Comparison of ENCODE assay signal across 12 cellular contexts in the genomic region with DNA sequence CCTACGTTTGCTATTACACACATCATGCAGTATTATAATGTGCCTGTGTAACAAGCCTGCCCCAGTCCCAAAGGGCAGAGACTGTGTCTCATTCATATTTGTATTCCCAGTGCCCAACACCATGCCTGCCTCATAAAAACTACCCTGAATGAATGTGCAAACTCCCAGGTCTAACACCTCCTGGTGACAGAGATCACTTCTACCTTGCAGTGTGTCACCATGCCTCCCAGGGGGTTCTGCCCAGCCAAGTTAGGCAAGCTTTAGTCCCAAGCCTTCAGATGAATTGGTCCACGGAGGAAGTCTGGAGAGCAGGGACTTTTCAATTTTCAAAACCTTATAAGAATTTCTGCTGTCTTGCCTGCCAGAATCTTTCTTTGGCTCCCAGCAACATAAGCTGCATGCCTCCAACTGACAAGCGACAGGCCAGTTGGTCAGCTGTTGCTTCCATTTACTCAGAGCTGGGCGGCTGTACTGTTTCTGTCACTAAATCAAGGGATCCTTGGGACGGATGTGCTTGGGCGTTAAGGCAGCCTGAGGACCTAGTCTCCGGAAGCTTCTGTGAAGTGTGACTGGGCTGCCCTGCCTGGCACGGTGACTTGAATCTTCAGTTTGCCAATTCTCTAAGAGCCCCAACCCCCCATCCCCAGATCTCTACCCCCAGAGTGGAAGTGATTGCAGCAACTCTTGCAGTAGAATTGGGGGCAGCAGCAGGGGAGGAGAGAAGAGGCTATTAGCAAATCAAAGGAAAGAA. TPM values are rescaled to one million over a fixed set of nuclear protein-coding genes. Genes with fewer than 3 reads are reported as not detected.
A peak's percentile ranks its signal among the peaks of the same experiment; 100 is the strongest.
DNase-seq lines count a peak whose midpoint lies in the region; ATAC-seq and TF ChIP-seq lines count a peak whose summit lies in the region.
"Had no signal": no experiment of that assay in that cellular context is flagged by ENCODE, and none has a peak within 500 bp of the region (broad histone marks: within the 10 kb centered on the region; RNA-seq: fewer than 3 reads in every experiment).

No MANE protein-coding gene starts in this region.

- peaks cover 48% of the 10 kb centered on the region for H3K27me3 Mint-ChIP-seq in CD8-positive, alpha-beta T cell (ENCODE audit: low read depth)

- no peak overlapping the region for H3K27ac ChIP-seq in CD8-positive, alpha-beta T cell (ENCODE audit: low read depth, low read length)
- H3K27ac ChIP-seq: parathyroid adenoma, PC-9 had no signal

- in situ Hi-C loops in SK-MEL-5 (cut with HindIII; ENCODE audit: low pct_unique_long_range_greater_than_20kb, low sequenced_read_pairs), result no loop called here

- no peak overlapping the region for H3K4me3 ChIP-seq in BE2C (ENCODE audit: low read depth, low read length)
- no peak overlapping the region for H3K4me3 ChIP-seq in CD8-positive, alpha-beta T cell (ENCODE audit: low read depth, low read length)
- H3K4me3 ChIP-seq: PC-9 had no signal

- no peaks in the 10 kb centered on the region for H3K36me3 ChIP-seq in BE2C
- no peaks in the 10 kb centered on the region for H3K36me3 ChIP-seq in CD8-positive, alpha-beta T cell (ENCODE audit: insufficient read depth, low read length)

- H3K9me3 Mint-ChIP-seq in CD8-positive, alpha-beta T cell, result no peaks in the 10 kb centered on the region
- H3K9me3 Mint-ChIP-seq: activated T-helper 2 cell treated with anti-CD3 and anti-CD28 coated beads, Interferon-gamma antibody, Interleukin-2, Interleukin-4, amounts not matched to agents 10 μg/mL and 5 μg/mL and 100 μg/mL, durations not matched to agents 14 hours and 24 hours and 36 hours had no signal

- POLR2A ChIA-PET in CD8-positive, alpha-beta T cell (lab: Charles Lee), result no interaction called here

- H3K9me3 ChIP-seq in BE2C, result no peaks in the 10 kb centered on the region
- no peaks in the 10 kb centered on the region for H3K9me3 ChIP-seq in CD8-positive, alpha-beta T cell (ENCODE audit: low read length)

- H3K27me3 ChIP-seq in BE2C, result peaks cover 37% of the 10 kb centered on the region
- peaks cover 14% of the 10 kb centered on the region for H3K27me3 ChIP-seq in CD8-positive, alpha-beta T cell (ENCODE audit: insufficient read depth, low read length)

- CTCF ChIA-PET in CD8-positive, alpha-beta T cell (lab: Charles Lee), result interaction anchor here (0.6 to 1.9 kb wide), 2 partner anchors 10 to 470 kb away, joined by 3 to 4 read pairs; no protein-coding TSS in a partner anchor

- TF ChIP-seq CTCF in omental fat pad (IDR thresholded peaks at IDR 0.05) (no peak), BE2C (IDR thresholded peaks at IDR 0.05; ENCODE audit: low read depth, low read length) (no peak)
- TF ChIP-seq CTCF in CD8-positive, alpha-beta T cell (IDR thresholded peaks at IDR 0.05), result no peak

- peak; percentile 35 for DNase-seq in ELF-1 (ENCODE audit: low read depth, low spot score)
- DNase-seq in SK-MEL-5 (ENCODE audit: low read depth, low spot score), result peak; percentile 48
- peak; percentile 43 for DNase-seq in left ventricle myocardium superior
- no peak for DNase-seq in omental fat pad (ENCODE audit: low spot score)
- DNase-seq in NCI-H187 treated with DMSO at 0.1 percent for 48 hours (lab: John Stamatoyannopoulos, UW), result no peak
- no peak for DNase-seq in BE2C
- DNase-seq in CD8-positive, alpha-beta T cell, result no peak
- DNase-seq: PC-9 had no signal

- H3K36me3 Mint-ChIP-seq in CD8-positive, alpha-beta T cell, result no peaks in the 10 kb centered on the region
- H3K36me3 Mint-ChIP-seq: CD14-positive monocyte had no signal

- no peaks in the 10 kb centered on the region for H3K4me1 Mint-ChIP-seq in CD8-positive, alpha-beta T cell (ENCODE audit: low read depth)
- H3K4me1 Mint-ChIP-seq: CD14-positive monocyte had no signal

- no peak overlapping the region for H3K27ac Mint-ChIP-seq in CD8-positive, alpha-beta T cell
- H3K27ac Mint-ChIP-seq: activated T-helper 2 cell treated with anti-CD3 and anti-CD28 coated beads, Interferon-gamma antibody, Interleukin-2, Interleukin-4, amounts not matched to agents 10 μg/mL and 5 μg/mL and 100 μg/mL, durations not matched to agents 14 hours and 24 hours and 36 hours had no signal

- no peak overlapping the region for H3K4me3 Mint-ChIP-seq in CD8-positive, alpha-beta T cell

- intact Hi-C loops in left ventricle myocardium superior (cut with micrococcal nuclease), result loop anchor here (5.0 kb wide), 1 partner anchor 44 kb away; no protein-coding TSS in a partner anchor
- intact Hi-C loops in CD8-positive, alpha-beta T cell (cut with DNase I, micrococcal nuclease), result loop anchor here in 1 of 2 experiments (2.0 kb wide), 1 partner anchor 19 kb away; no protein-coding TSS in a partner anchor

- ATAC-seq in left ventricle myocardium superior (peak; percentile 86), omental fat pad (ENCODE audit: low FRiP score) (peak; percentile 29), GM18520 (IDR thresholded peaks at IDR 0.05; ENCODE audit: unreplicated experiment) (no peak)
- no peak for ATAC-seq in CD8-positive, alpha-beta T cell

- no peaks in the 10 kb centered on the region for H3K4me1 ChIP-seq in BE2C
- H3K4me1 ChIP-seq in CD8-positive, alpha-beta T cell (ENCODE audit: insufficient read depth, low read length), result peaks cover 16% of the 10 kb centered on the region
- H3K4me1 ChIP-seq: parathyroid adenoma had no signal

RNA-seq across cellular contexts. Expression of gene RXRG, which starts 1.2 kb away (rescaled TPM):
- 44.3 and 53.3 TPM in 2 replicates for total RNA-seq in SK-MEL-5 (2014; rRNA removed; shearing (Covaris generic))
- polyA plus RNA-seq in SK-MEL-5 (2015; cell fraction: cytosol; rRNA removed), result 45.6 and 53.4 TPM in 2 replicates
- polyA plus RNA-seq in SK-MEL-5 (2015; cell fraction: nucleus; rRNA removed), result 9.5 and 16.7 TPM in 2 replicates
- total RNA-seq in left ventricle myocardium superior (2.2 TPM), omental fat pad (1 to 10 TPM in 2 of 4 donors, under 1 TPM in 2; 0.63 to 7.9 (median 0.99) TPM)
- polyA plus RNA-seq in BE2C (2012; ENCODE audit: insufficient read depth, insufficient read length, low read depth), result not detected
- not detected for total RNA-seq in CD8-positive, alpha-beta T cell
- total RNA-seq: activated T-helper 2 cell treated with anti-CD3 and anti-CD28 coated beads, Interferon-gamma antibody, Interleukin-2, Interleukin-4, amounts not matched to agents 10 μg/mL and 5 μg/mL and 100 μg/mL, durations not matched to agents 14 hours and 24 hours and 36 hours; PC-9 had no signal
- polyA plus RNA-seq: CD14-positive monocyte had no signal

Comparison
In these comparisons a context has a peak if more than half of its experiments do, and no peak if none do; other contexts are left out.
1. DNase-seq: peak in ELF-1 (single experiment), SK-MEL-5 (single experiment) and left ventricle myocardium superior (single experiment); none in omental fat pad (single experiment), NCI-H187 treated with DMSO at 0.1 percent for 48 hours (single experiment), BE2C (single experiment) and CD8-positive, alpha-beta T cell (0 of 7).
2. ATAC-seq: peak in left ventricle myocardium superior (single experiment) and omental fat pad (single experiment); none in GM18520 (single experiment) and CD8-positive, alpha-beta T cell (single experiment).